In the genomic region with DNA sequence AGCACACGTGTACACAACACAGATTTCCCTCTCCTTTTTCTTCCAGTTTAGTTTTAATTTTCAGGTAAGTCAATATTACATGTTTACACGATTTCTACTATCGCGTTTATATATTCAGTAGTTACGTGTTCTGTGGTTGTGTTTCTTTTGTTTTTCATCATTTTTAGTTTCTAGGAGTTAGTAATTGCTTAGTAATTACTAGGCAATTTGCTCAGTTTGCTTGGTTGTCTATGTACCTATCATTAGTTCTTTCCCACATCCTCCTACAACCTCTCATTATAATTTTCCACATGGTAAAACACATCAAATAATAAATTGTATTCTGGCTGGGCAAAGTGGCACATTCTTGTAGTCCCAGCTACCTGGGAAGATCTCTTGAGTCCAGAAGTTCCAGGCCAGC, we compare ENCODE assay signal across 25 cellular contexts. TPM values are rescaled to one million over a fixed set of nuclear protein-coding genes. Genes with fewer than 3 reads are reported as not detected.
"Had no signal": no experiment of that assay in that cellular context is flagged by ENCODE, and none has a peak within 500 bp of the region (broad histone marks: within the 10 kb centered on the region; RNA-seq: fewer than 3 reads in every experiment).

No MANE protein-coding gene starts in this region.

- ATAC-seq: K562, Panc1, PC-3, SK-N-SH treated with all-trans-retinoic acid at 6 μM for 48 hours had no signal

- H3K4me3 ChIP-seq: K562, SJCRH30 had no signal

- H3K27me3 ChIP-seq: SJCRH30 had no signal

- FAIRE-seq: HTR-8/SVneo, K562 had no signal

- H3K27ac Mint-ChIP-seq: IgD-negative memory B cell had no signal

- H3K4me1 ChIP-seq: SJCRH30 had no signal

- H3K9ac ChIP-seq: KMS-11 had no signal

- H3K27ac ChIP-seq: HL-60, KMS-11, RWPE1, SJCRH30 had no signal

- H3K4me2 ChIP-seq: KMS-11 had no signal

- H3K9me3 ChIP-seq: SJCRH30 had no signal

- H3K36me3 ChIP-seq: SJCRH30 had no signal

- DNase-seq: Kasumi-1; MM.1S; NCI-H1092 treated with DMSO at 0.1 percent for 48 hours; NCI-H146; NCI-H1694 treated with DMSO at 0.1 percent for 48 hours; NCI-H1930; NCI-H2107; NCI-H2227 treated with DMSO at 0.1 percent for 48 hours; NCI-H524; NCI-H526 treated with DMSO at 0.1 percent for 48 hours; NK-92 treated with Interleukin-12 subunit alpha and Interleukin-12 subunit beta, amount 100 ng/mL, for 24 hours; PC-3; SHP77; SJCRH30; T-helper 1 cell had no signal

RNA-seq across cellular contexts. Expression of a gene that starts 24.6 kb away (rescaled TPM):
- total RNA-seq: M059J, OCI-LY7, PC-3, SJCRH30 had no signal
- polyA plus RNA-seq: K562 had no signal

RNA-seq across cellular contexts. Expression of a gene that starts 48.1 kb away (rescaled TPM):
- total RNA-seq: M059J had no signal
